1 cellular context compared by ENCODE assay signal in the genomic region with DNA sequence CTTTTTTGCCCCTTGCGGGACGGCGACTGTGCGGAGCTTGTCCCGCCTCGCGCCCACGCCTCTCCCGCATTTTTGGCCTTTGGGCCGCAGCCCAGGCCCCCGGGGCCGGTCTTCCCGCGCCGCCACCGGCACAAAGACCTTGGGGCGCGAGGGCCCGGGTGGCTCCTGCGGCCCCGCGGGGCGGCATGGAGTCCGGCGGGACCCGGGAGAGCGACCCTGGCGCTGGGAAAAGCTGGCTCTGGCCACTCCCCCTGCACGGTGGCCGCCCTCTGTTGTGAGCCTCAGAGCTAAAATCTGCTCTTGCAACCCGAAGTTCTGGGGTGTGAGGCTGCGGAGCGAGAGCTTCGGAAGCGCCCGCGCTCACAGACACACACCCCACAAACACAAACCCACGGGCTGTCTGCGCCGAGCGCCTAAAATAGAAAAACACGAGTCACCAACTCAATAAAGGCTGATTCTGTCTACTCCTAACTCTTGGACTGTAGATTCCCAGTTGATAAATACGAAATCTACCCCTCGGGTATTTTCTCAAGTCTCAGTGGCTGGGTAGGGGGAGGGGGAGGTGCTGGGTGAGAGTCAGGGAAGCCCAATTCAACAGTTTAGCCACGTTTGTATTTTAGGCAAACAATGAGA.
TF ChIP-seq lines count a peak whose summit lies in the region.

No MANE protein-coding gene starts in this region.

TF ChIP-seq in HepG2, 621 proteins besides CTCF, POLR2A, EP300 and RAD21 (continued from another document):
- TF ChIP-seq, protein P1, sequence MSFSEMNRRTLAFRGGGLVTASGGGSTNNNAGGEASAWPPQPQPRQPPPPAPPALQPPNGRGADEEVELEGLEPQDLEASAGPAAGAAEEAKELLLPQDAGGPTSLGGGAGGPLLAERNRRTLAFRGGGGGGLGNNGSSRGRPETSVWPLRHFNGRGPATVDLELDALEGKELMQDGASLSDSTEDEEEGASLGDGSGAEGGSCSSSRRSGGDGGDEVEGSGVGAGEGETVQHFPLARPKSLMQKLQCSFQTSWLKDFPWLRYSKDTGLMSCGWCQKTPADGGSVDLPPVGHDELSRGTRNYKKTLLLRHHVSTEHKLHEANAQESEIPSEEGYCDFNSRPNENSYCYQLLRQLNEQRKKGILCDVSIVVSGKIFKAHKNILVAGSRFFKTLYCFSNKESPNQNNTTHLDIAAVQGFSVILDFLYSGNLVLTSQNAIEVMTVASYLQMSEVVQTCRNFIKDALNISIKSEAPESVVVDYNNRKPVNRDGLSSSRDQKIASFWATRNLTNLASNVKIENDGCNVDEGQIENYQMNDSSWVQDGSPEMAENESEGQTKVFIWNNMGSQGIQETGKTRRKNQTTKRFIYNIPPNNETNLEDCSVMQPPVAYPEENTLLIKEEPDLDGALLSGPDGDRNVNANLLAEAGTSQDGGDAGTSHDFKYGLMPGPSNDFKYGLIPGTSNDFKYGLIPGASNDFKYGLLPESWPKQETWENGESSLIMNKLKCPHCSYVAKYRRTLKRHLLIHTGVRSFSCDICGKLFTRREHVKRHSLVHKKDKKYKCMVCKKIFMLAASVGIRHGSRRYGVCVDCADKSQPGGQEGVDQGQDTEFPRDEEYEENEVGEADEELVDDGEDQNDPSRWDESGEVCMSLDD (CRISPR knock-in tag; IDR thresholded peaks at IDR 0.05; ENCODE audit: borderline replicate concordance), result peak; percentile 12; the same call in 1 of the 2 replicates
- TF ChIP-seq ZFP90 (CRISPR knock-in tag; IDR thresholded peaks at IDR 0.05; ENCODE audit: borderline replicate concordance) (no peak; the same call in 1 of the 2 replicates), ZNF230 (CRISPR knock-in tag; IDR thresholded peaks at IDR 0.05) (0 out of 2 replicates have a peak, but pooled peaks have one; percentile 20), CCAR2 (optimal IDR thresholded peaks at IDR 0.05; ENCODE audit: low read depth, low read length) (no peak), ISL2 (CRISPR knock-in tag; IDR thresholded peaks at IDR 0.05) (0 out of 2 replicates have a peak, but pooled peaks have one; percentile 48), LCORL (IDR thresholded peaks at IDR 0.05) (no peak), LCORL (CRISPR knock-in tag; IDR thresholded peaks at IDR 0.05) (peak; percentile 34; the same call in 1 of the 2 replicates)
- TF ChIP-seq, protein P2, sequence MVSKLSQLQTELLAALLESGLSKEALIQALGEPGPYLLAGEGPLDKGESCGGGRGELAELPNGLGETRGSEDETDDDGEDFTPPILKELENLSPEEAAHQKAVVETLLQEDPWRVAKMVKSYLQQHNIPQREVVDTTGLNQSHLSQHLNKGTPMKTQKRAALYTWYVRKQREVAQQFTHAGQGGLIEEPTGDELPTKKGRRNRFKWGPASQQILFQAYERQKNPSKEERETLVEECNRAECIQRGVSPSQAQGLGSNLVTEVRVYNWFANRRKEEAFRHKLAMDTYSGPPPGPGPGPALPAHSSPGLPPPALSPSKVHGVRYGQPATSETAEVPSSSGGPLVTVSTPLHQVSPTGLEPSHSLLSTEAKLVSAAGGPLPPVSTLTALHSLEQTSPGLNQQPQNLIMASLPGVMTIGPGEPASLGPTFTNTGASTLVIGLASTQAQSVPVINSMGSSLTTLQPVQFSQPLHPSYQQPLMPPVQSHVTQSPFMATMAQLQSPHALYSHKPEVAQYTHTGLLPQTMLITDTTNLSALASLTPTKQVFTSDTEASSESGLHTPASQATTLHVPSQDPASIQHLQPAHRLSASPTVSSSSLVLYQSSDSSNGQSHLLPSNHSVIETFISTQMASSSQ (IDR thresholded peaks at IDR 0.05; ENCODE audit: low read depth), result no peak
- TF ChIP-seq, protein P2 (CRISPR knock-in tag; IDR thresholded peaks at IDR 0.05; ENCODE audit: borderline replicate concordance), result peak; percentile 23; the same call in 1 of the 2 replicates
